15 cellular contexts compared by ENCODE assay signal in the genomic region with DNA sequence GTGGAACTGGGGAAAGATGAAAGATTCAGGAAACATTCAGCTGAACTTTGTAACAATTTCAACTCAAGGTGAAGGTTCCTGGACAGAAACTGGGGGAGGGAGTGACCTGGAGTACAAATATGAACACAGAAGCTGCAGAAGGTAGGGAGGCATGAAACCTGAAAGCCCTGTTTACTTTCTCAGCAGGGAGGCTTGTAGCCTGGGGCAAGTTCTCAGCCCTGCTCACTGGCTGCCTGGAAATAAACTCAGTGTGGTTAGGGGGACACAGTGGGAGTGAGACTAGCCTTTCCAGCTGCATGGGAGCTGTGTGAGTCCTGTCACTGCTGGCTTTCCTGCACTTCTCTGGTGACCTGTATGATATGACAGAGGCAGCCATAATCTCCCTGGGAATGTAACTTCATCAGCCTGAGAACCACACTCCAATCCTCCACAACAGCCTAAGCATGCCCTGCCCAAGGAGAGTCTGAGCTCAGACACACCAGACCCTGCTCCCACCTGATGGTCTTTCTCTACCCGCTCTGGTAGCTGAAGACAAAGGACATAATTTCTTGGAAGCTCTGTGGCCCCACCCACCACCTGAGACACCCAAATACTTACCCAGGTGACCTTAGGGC.
A peak's percentile ranks its signal among the peaks of the same experiment; 100 is the strongest.
DNase-seq lines count a peak whose midpoint lies in the region; ATAC-seq, FAIRE-seq and TF ChIP-seq lines count a peak whose summit lies in the region.
"Had no signal": no experiment of that assay in that cellular context is flagged by ENCODE, and none has a peak within 500 bp of the region (broad histone marks: within the 10 kb centered on the region; RNA-seq: fewer than 3 reads in every experiment).

No MANE protein-coding gene starts in this region.

- POLR2A ChIA-PET in GM12878 (lab: Charles Lee): no interaction called here

- H3K4me2 ChIP-seq in GM12878 (ENCODE audit: control insufficient read depth, insufficient read depth) (no peak overlapping the region), neural progenitor cell (no peak overlapping the region)
- H3K4me2 ChIP-seq: SK-N-SH had no signal

- peaks cover 22% of the 10 kb centered on the region for H3K9me3 Mint-ChIP-seq in neural progenitor cell

- TF ChIP-seq CTCF in LNCaP clone FGC (IDR thresholded peaks at IDR 0.05; ENCODE audit: control insufficient read depth, extremely low read depth, insufficient read depth) (no peak), GM12878 (IDR thresholded peaks at IDR 0.05 in 2 of 3, conservative IDR thresholded peaks at IDR 0.05 in 1 of 3; ENCODE audit: control insufficient read depth in 2 of 3, extremely low read depth in 1 of 3, insufficient read depth in 1 of 3, low read depth in 3 of 3, low read length in 3 of 3) (no peak), neural progenitor cell (IDR thresholded peaks at IDR 0.05) (no peak), lower leg skin (IDR thresholded peaks at IDR 0.05) (no peak)

- DNase-seq in ELF-1 (ENCODE audit: low read depth, low spot score) (peak; percentile 96), LNCaP clone FGC (ENCODE audit: low read depth) (peak; percentile 35), GM12878 (ENCODE audit: low read depth, low spot score) (no peak), neural progenitor cell (ENCODE audit: low spot score) (no peak), lower leg skin (ENCODE audit: low spot score in 2 of 2) (no peak), head of caudate nucleus (no peak)
- DNase-seq: activated CD8-positive, alpha-beta memory T cell treated with anti-CD3 and anti-CD28 coated beads, Interleukin-2, amount 50 U/mL, for 4 hours; activated naive CD8-positive, alpha-beta T cell treated with anti-CD3 and anti-CD28 coated beads for 36 hours; CD4-positive, alpha-beta memory T cell; MV-4-11; SK-N-SH; WERI-Rb-1 had no signal

- no peak for FAIRE-seq in GM12878 (lab: Jason Lieb, UNC)

- CTCF ChIA-PET in GM12878 (lab: Yijun Ruan, JAX): interaction anchor here (0.9 to 1.0 kb wide), 2 partner anchors 25 to 252 kb away, joined by 3 read pairs; no protein-coding TSS in a partner anchor

- H3K4me1 ChIP-seq in GM12878 (ENCODE audit: control insufficient read depth, insufficient read depth, low read length) (no peaks in the 10 kb centered on the region), neural progenitor cell (no peaks in the 10 kb centered on the region)

- peaks cover 3% of the 10 kb centered on the region for H3K27me3 Mint-ChIP-seq in neural progenitor cell (ENCODE audit: insufficient read depth, low read depth)
- H3K27me3 Mint-ChIP-seq: dendritic cell treated with granulocyte-macrophage colony-stimulating factor and Interleukin-4, amounts not matched to agents 40 ng/mL and 50 ng/mL, for 4 days had no signal

- no peak for TF ChIP-seq RAD21 in GM12878 (IDR thresholded peaks at IDR 0.05; ENCODE audit: insufficient read depth, low read depth, low read length)

- H2AFZ ChIP-seq in GM12878 (ENCODE audit: control insufficient read depth, low read depth, low read length) (no peak overlapping the region), neural progenitor cell (replicated peaks) (no peak overlapping the region)

- ATAC-seq in GM12878: peak; percentile 15; the same call in 1 of the 3 replicates
- ATAC-seq in GM19397 (IDR thresholded peaks at IDR 0.05; ENCODE audit: unreplicated experiment): no peak
- ATAC-seq in HG02840 (IDR thresholded peaks at IDR 0.05; ENCODE audit: low FRiP score, unreplicated experiment): no peak

- in situ Hi-C loops in GM12878 (cut with MboI): no loop called here

- H3K79me2 ChIP-seq in GM12878 (ENCODE audit: control insufficient read depth, insufficient read depth, low read length) (no peaks in the 10 kb centered on the region), neural progenitor cell (ENCODE audit: low read depth) (no peaks in the 10 kb centered on the region)

- BruUV-seq in GM12878 (replicated peaks; lab: Mats Ljungman, UMichigan): TSS peak; percentile 64

- H4K20me1 ChIP-seq in GM12878 (ENCODE audit: control insufficient read depth, insufficient read depth) (no peaks in the 10 kb centered on the region), neural progenitor cell (ENCODE audit: low read depth) (no peaks in the 10 kb centered on the region)

- SMC1A ChIA-PET in GM12878 (lab: Charles Lee; ENCODE audit: uncharacterized antibody, unreplicated experiment): interaction anchor here (1.0 to 2.2 kb wide), 2 partner anchors 14 to 27 kb away, joined by 3 to 9 read pairs; no protein-coding TSS in a partner anchor

- H3K36me3 ChIP-seq in GM12878 (ENCODE audit: control insufficient read depth in 2 of 2, insufficient read depth in 2 of 2, low read length in 1 of 2) (no peaks in the 10 kb centered on the region), neural progenitor cell (no peaks in the 10 kb centered on the region)
- H3K36me3 ChIP-seq: WERI-Rb-1 had no signal

- TF ChIP-seq POLR2A in GM12878 (IDR thresholded peaks at IDR 0.05; ENCODE audit: low read depth, low read length): no peak
- no peak for TF ChIP-seq POLR2A in lower leg skin (IDR thresholded peaks at IDR 0.05)

- H3K4me3 Mint-ChIP-seq in neural progenitor cell: no peak overlapping the region
- H3K4me3 Mint-ChIP-seq: activated naive CD8-positive, alpha-beta T cell treated with anti-CD3 and anti-CD28 coated beads for 36 hours; CD4-positive, alpha-beta memory T cell; dendritic cell treated with granulocyte-macrophage colony-stimulating factor and Interleukin-4, amounts not matched to agents 40 ng/mL and 50 ng/mL, for 4 days had no signal

- TF ChIP-seq EP300 in GM12878 (IDR thresholded peaks at IDR 0.05; ENCODE audit: borderline replicate concordance in 1 of 2, control insufficient read depth in 1 of 2, low read depth in 2 of 2, low read length in 2 of 2): no peak

- H3K27ac Mint-ChIP-seq in neural progenitor cell: peak overlapping the region; percentile 68
- H3K27ac Mint-ChIP-seq: activated naive CD8-positive, alpha-beta T cell treated with anti-CD3 and anti-CD28 coated beads for 36 hours; CD4-positive, alpha-beta memory T cell; dendritic cell treated with granulocyte-macrophage colony-stimulating factor and Interleukin-4, amounts not matched to agents 40 ng/mL and 50 ng/mL, for 4 days had no signal

- RAD21 ChIA-PET in GM12878 (lab: Charles Lee; ENCODE audit: unreplicated experiment): interaction anchor here (0.7 to 2.1 kb wide), 3 partner anchors 14 to 74 kb away, joined by 3 to 5 read pairs (median 3); no protein-coding TSS in a partner anchor

- H3K36me3 Mint-ChIP-seq in neural progenitor cell: peaks cover 13% of the 10 kb centered on the region
- H3K36me3 Mint-ChIP-seq: activated naive CD8-positive, alpha-beta T cell treated with anti-CD3 and anti-CD28 coated beads for 36 hours had no signal

- WGBS in GM12878 (ENCODE audit: insufficient coverage, insufficient replicate concordance, low lambda C conversion rate, missing lambda C conversion rate): 35% methylated on average over 1 of the region's 1 CpG
- 91 to 93% methylated on average over 1 of the region's 1 CpG for WGBS in lower leg skin, 2 donors

- H3K4me3 ChIP-seq in LNCaP clone FGC (ENCODE audit: low read depth, low read length): no peak overlapping the region
- no peak overlapping the region for H3K4me3 ChIP-seq in GM12878
- H3K4me3 ChIP-seq in neural progenitor cell: no peak overlapping the region
- H3K4me3 ChIP-seq in lower leg skin (ENCODE audit: low read depth, poor library complexity, severe bottlenecking): no peak overlapping the region

- peaks cover 14% of the 10 kb centered on the region for H3K4me1 Mint-ChIP-seq in neural progenitor cell
- H3K4me1 Mint-ChIP-seq: activated naive CD8-positive, alpha-beta T cell treated with anti-CD3 and anti-CD28 coated beads for 36 hours; CD4-positive, alpha-beta memory T cell had no signal

- H3K27ac ChIP-seq in GM12878 (ENCODE audit: control insufficient read depth, insufficient read depth) (no peak overlapping the region), neural progenitor cell (no peak overlapping the region)
- H3K27ac ChIP-seq: WERI-Rb-1 had no signal

- intact Hi-C loops in GM12878 (cut with micrococcal nuclease; ENCODE audit: unreplicated experiment): no loop called here
- intact Hi-C loops in lower leg skin (cut with DNase I; ENCODE audit: low total_unique reads): no loop called here
- intact Hi-C loops in head of caudate nucleus (cut with DNase I): no loop called here

- H3K9me3 ChIP-seq in GM12878 (replicated peaks; ENCODE audit: control insufficient read depth, insufficient read depth, low read length) (no peaks in the 10 kb centered on the region; the same call in 2 of the 3 replicates), neural progenitor cell (ENCODE audit: low read depth) (no peaks in the 10 kb centered on the region)
- H3K9me3 ChIP-seq: SK-N-SH had no signal

- no peaks in the 10 kb centered on the region for H3F3A ChIP-seq in neural progenitor cell (ENCODE audit: low read depth)

- H3K9ac ChIP-seq in GM12878 (ENCODE audit: control insufficient read depth, insufficient read depth, low read length) (no peak overlapping the region), neural progenitor cell (no peak overlapping the region)
- H3K9ac ChIP-seq: SK-N-SH had no signal

- H3K27me3 ChIP-seq in GM12878 (replicated peaks in 1 of 2; ENCODE audit: control insufficient read depth in 2 of 2, insufficient read depth in 2 of 2, low read length in 1 of 2) (no peaks in the 10 kb centered on the region), neural progenitor cell (no peaks in the 10 kb centered on the region)

TF ChIP-seq in GM12878, 131 proteins besides CTCF, POLR2A, EP300 and RAD21 (continues in another document):
- TF ChIP-seq, protein P1, sequence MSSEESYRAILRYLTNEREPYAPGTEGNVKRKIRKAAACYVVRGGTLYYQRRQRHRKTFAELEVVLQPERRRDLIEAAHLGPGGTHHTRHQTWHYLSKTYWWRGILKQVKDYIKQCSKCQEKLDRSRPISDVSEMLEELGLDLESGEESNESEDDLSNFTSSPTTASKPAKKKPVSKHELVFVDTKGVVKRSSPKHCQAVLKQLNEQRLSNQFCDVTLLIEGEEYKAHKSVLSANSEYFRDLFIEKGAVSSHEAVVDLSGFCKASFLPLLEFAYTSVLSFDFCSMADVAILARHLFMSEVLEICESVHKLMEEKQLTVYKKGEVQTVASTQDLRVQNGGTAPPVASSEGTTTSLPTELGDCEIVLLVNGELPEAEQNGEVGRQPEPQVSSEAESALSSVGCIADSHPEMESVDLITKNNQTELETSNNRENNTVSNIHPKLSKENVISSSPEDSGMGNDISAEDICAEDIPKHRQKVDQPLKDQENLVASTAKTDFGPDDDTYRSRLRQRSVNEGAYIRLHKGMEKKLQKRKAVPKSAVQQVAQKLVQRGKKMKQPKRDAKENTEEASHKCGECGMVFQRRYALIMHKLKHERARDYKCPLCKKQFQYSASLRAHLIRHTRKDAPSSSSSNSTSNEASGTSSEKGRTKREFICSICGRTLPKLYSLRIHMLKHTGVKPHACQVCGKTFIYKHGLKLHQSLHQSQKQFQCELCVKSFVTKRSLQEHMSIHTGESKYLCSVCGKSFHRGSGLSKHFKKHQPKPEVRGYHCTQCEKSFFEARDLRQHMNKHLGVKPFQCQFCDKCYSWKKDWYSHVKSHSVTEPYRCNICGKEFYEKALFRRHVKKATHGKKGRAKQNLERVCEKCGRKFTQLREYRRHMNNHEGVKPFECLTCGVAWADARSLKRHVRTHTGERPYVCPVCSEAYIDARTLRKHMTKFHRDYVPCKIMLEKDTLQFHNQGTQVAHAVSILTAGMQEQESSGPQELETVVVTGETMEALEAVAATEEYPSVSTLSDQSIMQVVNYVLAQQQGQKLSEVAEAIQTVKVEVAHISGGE (CRISPR knock-in tag; IDR thresholded peaks at IDR 0.05): no peak
- no peak for TF ChIP-seq ZNF217 (IDR thresholded peaks at IDR 0.05)

Comparison
In these comparisons a context has a peak if more than half of its experiments do, and no peak if none do; other contexts are left out.
1. DNase-seq: peak in ELF-1 (single experiment) and LNCaP clone FGC (single experiment); none in GM12878 (single experiment), neural progenitor cell (single experiment), lower leg skin (0 of 2) and head of caudate nucleus (0 of 42).